Comparison of ENCODE assay signal across 14 cellular contexts in the genomic region with DNA sequence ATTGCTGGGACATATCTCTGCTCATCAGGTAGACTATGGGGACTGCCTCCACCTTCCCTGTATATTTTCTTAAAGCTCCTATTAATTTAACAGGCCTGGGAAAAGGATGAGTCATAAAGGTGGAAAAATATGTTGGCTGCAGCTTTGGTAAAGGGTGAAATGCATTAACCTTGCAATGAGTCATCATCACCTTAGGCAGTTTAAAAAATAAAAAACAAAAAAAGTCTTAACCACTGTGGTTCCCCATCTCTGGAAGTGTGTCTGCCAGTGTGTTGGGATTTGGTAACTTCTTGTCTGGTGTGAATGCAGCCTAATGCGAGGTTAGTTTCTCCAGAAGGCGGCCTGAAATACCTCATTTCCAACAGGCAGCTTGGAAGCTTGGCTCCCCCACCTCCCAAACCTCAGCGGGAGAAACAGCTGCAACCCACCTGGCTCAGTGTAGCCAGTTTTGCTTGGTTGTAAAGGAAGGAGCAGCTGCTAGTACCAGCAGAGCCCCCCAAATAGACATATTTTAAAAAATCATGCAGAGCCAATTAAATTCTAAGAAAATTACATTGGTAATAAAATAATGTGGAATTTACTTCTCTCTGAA.
DNase-seq lines count a peak whose midpoint lies in the region; ATAC-seq and TF ChIP-seq lines count a peak whose summit lies in the region.
"Had no signal": no experiment of that assay in that cellular context is flagged by ENCODE, and none has a peak within 500 bp of the region (broad histone marks: within the 10 kb centered on the region; RNA-seq: fewer than 3 reads in every experiment).

No MANE protein-coding gene starts in this region.

- intact Hi-C loops in HCT116 (cut with micrococcal nuclease) = loop anchor here (5.0 kb wide), 1 partner anchor 50 kb away; no protein-coding TSS in a partner anchor

- H3K9ac ChIP-seq in HCT116 (ENCODE audit: low read length) = no peak overlapping the region

- no TSS peak for BruUV-seq in HCT116 (replicated peaks; lab: Mats Ljungman, UMichigan)

- peaks cover 9% of the 10 kb centered on the region in 2 experiments for H3K4me1 ChIP-seq in HCT116 (ENCODE audit: control insufficient read depth in 1 of 2, insufficient read depth in 2 of 2, low read length in 2 of 2)
- H3K4me1 ChIP-seq: BE2C, right lobe of liver had no signal

- H3K27me3 Mint-ChIP-seq in progenitor cell of endocrine pancreas = peaks cover 24% of the 10 kb centered on the region

- H3K79me2 ChIP-seq in HCT116 (ENCODE audit: insufficient read depth, low read length) = no peaks in the 10 kb centered on the region

- no peak overlapping the region for H3K4me3 ChIP-seq in HCT116 (replicated peaks in 1 of 2; ENCODE audit: low read depth in 1 of 2, low read length in 2 of 2)
- H3K4me3 ChIP-seq in fibroblast of villous mesenchyme (ENCODE audit: low read depth, low read length) = no peak overlapping the region
- H3K4me3 ChIP-seq: right lobe of liver had no signal

- DNase-seq in HCT116 (ENCODE audit: low read depth, low spot score) (peak; percentile 4), SW480 (ENCODE audit: low spot score) (peak; percentile 93), fibroblast of villous mesenchyme (ENCODE audit: low read depth) (peak; percentile 63), renal cortical epithelial cell (ENCODE audit: low read depth) (peak; percentile 98), progenitor cell of endocrine pancreas (ENCODE audit: low spot score, unreplicated experiment) (no peak), NCI-H187 (lab: John Stamatoyannopoulos, UW) (no peak)
- DNase-seq: activated effector memory CD4-positive, alpha-beta T cell treated with Interleukin-2 at 50 U/mL for 16 hours; BE2C; DMS79 treated with DMSO at 0.1 percent for 48 hours; NCI-H1105; right lobe of liver; stimulated activated naive CD4-positive, alpha-beta T cell treated with Interleukin-2 at 50 U/mL for 16 hours had no signal

- H3K9me3 ChIP-seq in HCT116 (ENCODE audit: control insufficient read depth in 1 of 2, insufficient read depth in 1 of 2, low read depth in 1 of 2, low read length in 2 of 2) = no peaks in the 10 kb centered on the region
- H3K9me3 ChIP-seq: BE2C, right lobe of liver had no signal

- H3K27ac Mint-ChIP-seq in progenitor cell of endocrine pancreas = no peak overlapping the region

- ATAC-seq in HCT116 (0 out of 2 replicates have a peak, but pooled peaks have one; percentile 36), GM18498 (IDR thresholded peaks at IDR 0.05; ENCODE audit: unreplicated experiment) (no peak), HG03280 (IDR thresholded peaks at IDR 0.05; ENCODE audit: unreplicated experiment) (no peak)
- ATAC-seq: right lobe of liver had no signal

- H3K27ac ChIP-seq in HCT116 (ENCODE audit: low read depth, low read length) = no peak overlapping the region
- H3K27ac ChIP-seq: right lobe of liver had no signal

- TF ChIP-seq RAD21 in HCT116 (IDR thresholded peaks at IDR 0.05; ENCODE audit: low read depth) = no peak

- no peaks in the 10 kb centered on the region for H3K36me3 ChIP-seq in HCT116 (ENCODE audit: control insufficient read depth in 1 of 2, insufficient read depth in 2 of 2, low read length in 2 of 2)
- H3K36me3 ChIP-seq: BE2C, right lobe of liver had no signal

- H3K4me3 Mint-ChIP-seq in progenitor cell of endocrine pancreas (ENCODE audit: low read depth) = no peak overlapping the region

- H2AFZ ChIP-seq in HCT116 (ENCODE audit: low read depth, low read length, poor library complexity, severe bottlenecking) = no peak overlapping the region

- peaks cover 56% of the 10 kb centered on the region for H3K27me3 ChIP-seq in HCT116 (ENCODE audit: insufficient read depth, low read length)
- H3K27me3 ChIP-seq: BE2C, right lobe of liver had no signal

- H4K20me1 ChIP-seq in HCT116 (ENCODE audit: insufficient read depth) = no peaks in the 10 kb centered on the region

- RAD21 ChIA-PET in HCT116 (lab: Charles Lee; ENCODE audit: low non-redundant PET in 1 of 2, low total read pairs in 2 of 2, uncharacterized antibody in 2 of 2, unreplicated experiment in 2 of 2) = no interaction called here

- H3K4me2 ChIP-seq in HCT116 (ENCODE audit: low read length) = no peak overlapping the region

- no peaks in the 10 kb centered on the region for H3K9me3 Mint-ChIP-seq in progenitor cell of endocrine pancreas (ENCODE audit: low read depth)

- H3K9me2 ChIP-seq in HCT116 (ENCODE audit: insufficient read depth) = no peaks in the 10 kb centered on the region

- POLR2A ChIA-PET in HCT116 (lab: Charles Lee) = no interaction called here

- CTCF ChIA-PET in HCT116 (lab: Charles Lee) = no interaction called here

- no peak for TF ChIP-seq POLR2A in HCT116 (IDR thresholded peaks at IDR 0.05; ENCODE audit: borderline replicate concordance, extremely low read depth, insufficient read depth, insufficient read length)

- TF ChIP-seq CTCF in HCT116 (IDR thresholded peaks at IDR 0.05 in 2 of 3, conservative IDR thresholded peaks at IDR 0.05 in 1 of 3; ENCODE audit: borderline replicate concordance in 1 of 3, insufficient read depth in 1 of 3, low read depth in 2 of 3, low read length in 2 of 3) (no peak), fibroblast of villous mesenchyme (IDR thresholded peaks at IDR 0.05; ENCODE audit: insufficient read depth, low read depth, low read length) (no peak), progenitor cell of endocrine pancreas (IDR thresholded peaks at IDR 0.05; ENCODE audit: unreplicated experiment) (no peak)

- H3K36me3 Mint-ChIP-seq in progenitor cell of endocrine pancreas (ENCODE audit: insufficient read depth) = no peaks in the 10 kb centered on the region

- peaks cover 13% of the 10 kb centered on the region for H3K4me1 Mint-ChIP-seq in progenitor cell of endocrine pancreas (ENCODE audit: low read depth)

TF ChIP-seq in HCT116, 20 proteins besides CTCF, POLR2A, EP300 and RAD21:
- TF ChIP-seq POLR2AphosphoS5 (IDR thresholded peaks at IDR 0.05; ENCODE audit: low read depth, low read length) (no peak), JUND (IDR thresholded peaks at IDR 0.05) (peak; percentile 51; the same call in 1 of the 2 replicates), ZFX (IDR thresholded peaks at IDR 0.05) (no peak), ZNF274 (IDR thresholded peaks at IDR 0.05; ENCODE audit: low read depth, low read length) (no peak), FOSL1 (IDR thresholded peaks at IDR 0.05; ENCODE audit: low read depth) (peak; percentile 67)
TF ChIP-seq in HCT116: peak in this region for 2.

Comparison
In these comparisons a context has a peak if more than half of its experiments do, and no peak if none do; other contexts are left out.
1. DNase-seq: peak in HCT116 (single experiment), SW480 (single experiment), fibroblast of villous mesenchyme (single experiment) and renal cortical epithelial cell (single experiment); none in progenitor cell of endocrine pancreas (single experiment) and NCI-H187 (0 of 2).